ENCODE assay signal across 19 cellular contexts in the genomic region with DNA sequence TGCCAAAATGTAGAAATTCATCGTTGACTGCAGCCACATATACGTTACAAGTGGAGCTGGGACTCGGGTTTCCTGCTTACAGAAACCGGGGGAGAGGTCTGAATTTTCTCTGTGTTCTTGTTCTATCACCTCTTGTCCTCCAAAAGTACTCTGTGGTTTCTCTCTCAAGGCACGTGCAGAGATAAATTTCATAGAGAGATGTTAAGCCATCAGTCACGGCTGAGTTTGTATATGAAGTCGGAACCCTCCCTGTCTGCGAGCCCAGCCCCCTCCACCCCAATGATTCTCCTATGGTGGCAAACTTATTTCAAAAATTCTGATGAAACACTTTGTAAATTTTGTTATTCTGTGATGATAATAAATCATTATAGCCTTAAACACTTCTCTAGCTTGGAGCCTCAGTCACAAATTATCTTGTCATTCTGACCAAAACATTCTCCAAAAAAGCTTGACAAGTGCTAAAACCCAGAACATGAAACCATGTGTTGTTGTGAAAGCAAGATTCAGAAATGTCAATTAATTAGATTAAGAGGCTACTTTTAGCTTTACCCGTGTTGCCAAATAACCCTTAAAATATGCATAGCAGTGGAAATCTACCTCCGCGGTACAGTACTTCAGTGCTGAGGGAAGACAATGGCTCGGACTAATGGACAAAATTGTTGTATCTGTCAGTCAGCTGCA.
DNase-seq lines count a peak whose midpoint lies in the region; ATAC-seq and TF ChIP-seq lines count a peak whose summit lies in the region.
"Had no signal": no experiment of that assay in that cellular context is flagged by ENCODE, and none has a peak within 500 bp of the region (broad histone marks: within the 10 kb centered on the region; RNA-seq: fewer than 3 reads in every experiment).

No MANE protein-coding gene starts in this region.

- no peaks in the 10 kb centered on the region for H3K9me3 ChIP-seq in transverse colon

- TF ChIP-seq CTCF in brain (conservative IDR thresholded peaks at IDR 0.05) = no peak
- TF ChIP-seq CTCF in transverse colon (IDR thresholded peaks at IDR 0.05) = no peak

- peaks cover 0 to 26% (median 12%) of the 10 kb centered on the region in 4 donors for H3K4me1 ChIP-seq in transverse colon

- H3K27me3 ChIP-seq in transverse colon = no peaks in the 10 kb centered on the region

- peak overlapping the region in 3 of 5 experiments; percentile 26 to 47 (median 33) for H3K4me3 Mint-ChIP-seq in brain
- H3K4me3 Mint-ChIP-seq: activated naive CD4-positive, alpha-beta T cell treated with anti-CD3 and anti-CD28 coated beads, Interleukin-2, amount 10 ng/mL, durations not matched to agents 7 days and 5 days; CD8-positive, alpha-beta T cell; dendritic cell treated with granulocyte-macrophage colony-stimulating factor and Interleukin-4, amounts not matched to agents 40 ng/mL and 50 ng/mL, for 4 days had no signal

- peaks cover 0 to 3% (median 0%) of the 10 kb centered on the region in 5 experiments for H3K9me3 Mint-ChIP-seq in brain
- H3K9me3 Mint-ChIP-seq: activated naive CD4-positive, alpha-beta T cell treated with anti-CD3 and anti-CD28 coated beads, Interleukin-2, amount 10 ng/mL, durations not matched to agents 7 days and 5 days; CD8-positive, alpha-beta T cell; dendritic cell treated with granulocyte-macrophage colony-stimulating factor and Interleukin-4, amounts not matched to agents 40 ng/mL and 50 ng/mL, for 4 days had no signal

- ATAC-seq in HG03159 (IDR thresholded peaks at IDR 0.05; ENCODE audit: unreplicated experiment) (no peak), GM19351 (IDR thresholded peaks at IDR 0.05; ENCODE audit: unreplicated experiment) (no peak)
- ATAC-seq: CD8-positive, alpha-beta T cell had no signal

- DNase-seq in NOMO-1 treated with DMSO at 0.1 percent for 48 hours (lab: John Stamatoyannopoulos, UW; ENCODE audit: unreplicated experiment) (peak; percentile 63), NOMO-1 treated with dmso at 0.1 percent for 144 hours (lab: John Stamatoyannopoulos, UW; ENCODE audit: unreplicated experiment) (no peak), left kidney (ENCODE audit: low read depth, low spot score) (peak; percentile 64), transverse colon (no peak), NCI-H526 treated with DMSO at 0.1 percent for 48 hours (lab: John Stamatoyannopoulos, UW) (no peak)
- DNase-seq: 8988T; activated naive CD4-positive, alpha-beta T cell treated with anti-CD3 and anti-CD28 coated beads, Interleukin-2, amount 10 ng/mL, durations not matched to agents 7 days and 5 days; activated T-cell treated with anti-CD3 and anti-CD28 coated beads, Interleukin-2, amount 50 U/mL, for 1 hour; CD8-positive, alpha-beta T cell; DMS53; GOT3; NCI-H345; RPMI8226; small intestine had no signal

- H3K27ac ChIP-seq in transverse colon = peak overlapping the region in 3 of 4 donors; percentile 8 to 59 (median 14)
- H3K27ac ChIP-seq: epithelial cell of prostate had no signal

- intact Hi-C loops in transverse colon (cut with DNase I; ENCODE audit: low total_unique reads) = no loop called here

- no peak for TF ChIP-seq POLR2A in transverse colon (IDR thresholded peaks at IDR 0.05)

- WGBS in transverse colon (ENCODE audit: low coverage in 1 of 2), 2 donors = 50 to 56% methylated on average over 9 to 12 of the region's 12 CpGs

- peaks cover 44% of the 10 kb centered on the region for H3K4me1 Mint-ChIP-seq in brain
- H3K4me1 Mint-ChIP-seq: activated naive CD4-positive, alpha-beta T cell treated with anti-CD3 and anti-CD28 coated beads, Interleukin-2, amount 10 ng/mL, durations not matched to agents 7 days and 5 days had no signal

- in situ Hi-C loops in transverse colon (cut with MboI; ENCODE audit: low pct_ligation_motif_present in 1 of 4, low pct_unique_long_range_greater_than_20kb in 1 of 4, low sequenced_read_pairs in 3 of 4) = no loop called here

- no peaks in the 10 kb centered on the region for H3K36me3 ChIP-seq in transverse colon

- peaks cover 4% of the 10 kb centered on the region for H3K27me3 Mint-ChIP-seq in brain

- TF ChIP-seq EP300 in transverse colon (IDR thresholded peaks at IDR 0.05; ENCODE audit: low read depth) = no peak

- H3K36me3 Mint-ChIP-seq in brain = no peaks in the 10 kb centered on the region
- H3K36me3 Mint-ChIP-seq: activated naive CD4-positive, alpha-beta T cell treated with anti-CD3 and anti-CD28 coated beads, Interleukin-2, amount 10 ng/mL, durations not matched to agents 7 days and 5 days; CD8-positive, alpha-beta T cell had no signal

- H3K4me3 ChIP-seq in transverse colon = no peak overlapping the region

- peak overlapping the region in 4 of 5 experiments; percentile 47 to 88 (median 68) for H3K27ac Mint-ChIP-seq in brain
- H3K27ac Mint-ChIP-seq: activated naive CD4-positive, alpha-beta T cell treated with anti-CD3 and anti-CD28 coated beads, Interleukin-2, amount 10 ng/mL, durations not matched to agents 7 days and 5 days; CD8-positive, alpha-beta T cell; dendritic cell treated with granulocyte-macrophage colony-stimulating factor and Interleukin-4, amounts not matched to agents 40 ng/mL and 50 ng/mL, for 4 days had no signal

Comparison
In these comparisons a context has a peak if more than half of its experiments do, and no peak if none do; other contexts are left out.
1. DNase-seq: peak in NOMO-1 treated with DMSO at 0.1 percent for 48 hours (single experiment) and left kidney (single experiment); none in NOMO-1 treated with dmso at 0.1 percent for 144 hours (single experiment), transverse colon (single experiment) and NCI-H526 treated with DMSO at 0.1 percent for 48 hours (single experiment).